Comparison of ENCODE assay signal across 1 cellular context in genomic region chr17:58679263-58680037, GRCh38.
TF ChIP-seq lines count a peak whose summit lies in the region.

No MANE protein-coding gene starts in this region.

TF ChIP-seq in GM12878, 131 proteins besides CTCF, POLR2A, EP300 and RAD21 (continues in another document):
- TF ChIP-seq YBX1 (IDR thresholded peaks at IDR 0.05) (no peak), BCL3 (IDR thresholded peaks at IDR 0.05; ENCODE audit: borderline replicate concordance, insufficient read depth, low read depth, low read length, poor library complexity, severe bottlenecking) (peak; percentile 100), PML (IDR thresholded peaks at IDR 0.05; ENCODE audit: low read length) (peak; percentile 100), EED (IDR thresholded peaks at IDR 0.05; ENCODE audit: low read depth) (peak; percentile 83), FOS (IDR thresholded peaks at IDR 0.05; ENCODE audit: borderline replicate concordance, extremely low read depth, insufficient read length) (no peak), CEBPB (IDR thresholded peaks at IDR 0.05; ENCODE audit: borderline replicate concordance in 1 of 2, low read depth in 2 of 2, low read length in 2 of 2) (peak in 1 of 2 experiments; percentile 100; a peak in 2 of 4 replicates), CBX5 (IDR thresholded peaks at IDR 0.05; ENCODE audit: low read depth) (peak; percentile 92; the same call in 1 of the 2 replicates), ZBTB40 (IDR thresholded peaks at IDR 0.05; ENCODE audit: borderline replicate concordance) (no peak), ESRRA (IDR thresholded peaks at IDR 0.05; ENCODE audit: low read length) (peak; percentile 89), CHD4 (IDR thresholded peaks at IDR 0.05) (no peak), SREBF1 (IDR thresholded peaks at IDR 0.05; ENCODE audit: low read length) (peak; percentile 64; the same call in 1 of the 2 replicates), RUNX3 (IDR thresholded peaks at IDR 0.05; ENCODE audit: low read length) (peak; percentile 99), HSF1 (IDR thresholded peaks at IDR 0.05; ENCODE audit: low read depth, low read length) (0 out of 2 replicates have a peak, but pooled peaks have one; percentile 48), REST (IDR thresholded peaks at IDR 0.05; ENCODE audit: low read depth, low read length) (peak; percentile 53; the same call in 1 of the 2 replicates), RB1 (IDR thresholded peaks at IDR 0.05; ENCODE audit: borderline replicate concordance) (peak; percentile 30; the same call in 1 of the 2 replicates), BRCA1 (IDR thresholded peaks at IDR 0.05; ENCODE audit: low read depth, low read length) (no peak), ZNF274 (IDR thresholded peaks at IDR 0.05; ENCODE audit: insufficient read depth, insufficient read length) (no peak), MLLT1 (IDR thresholded peaks at IDR 0.05) (peak; percentile 91), CHD1 (IDR thresholded peaks at IDR 0.05; ENCODE audit: low read depth, low read length) (no peak), HDGF (IDR thresholded peaks at IDR 0.05) (peak; percentile 6; the same call in 1 of the 2 replicates), JUND (IDR thresholded peaks at IDR 0.05; ENCODE audit: low read depth, low read length) (no peak), SUZ12 (IDR thresholded peaks at IDR 0.05; ENCODE audit: unreplicated experiment) (no peak), RELB (IDR thresholded peaks at IDR 0.05; ENCODE audit: low read depth) (peak; percentile 64), ATF7 (IDR thresholded peaks at IDR 0.05; ENCODE audit: low read depth) (peak; percentile 90), JUNB (IDR thresholded peaks at IDR 0.05) (peak; percentile 78), CREB1 (IDR thresholded peaks at IDR 0.05; ENCODE audit: low read depth) (peak; percentile 87), HDAC6 (IDR thresholded peaks at IDR 0.05; ENCODE audit: unreplicated experiment) (no peak), POLR2AphosphoS5 (IDR thresholded peaks at IDR 0.05; ENCODE audit: low read length) (peak; percentile 100), ZNF217 (IDR thresholded peaks at IDR 0.05) (no peak), ZNF207 (IDR thresholded peaks at IDR 0.05; ENCODE audit: borderline replicate concordance) (peak; percentile 41), CBFB (IDR thresholded peaks at IDR 0.05; ENCODE audit: low read depth) (peak; percentile 100), MTA2 (IDR thresholded peaks at IDR 0.05; ENCODE audit: low read depth) (peak; percentile 91), SIX5 (IDR thresholded peaks at IDR 0.05; ENCODE audit: low read depth, low read length, severe bottlenecking) (no peak), SRF (IDR thresholded peaks at IDR 0.05; ENCODE audit: low read depth in 2 of 2, low read length in 2 of 2) (peak in 1 of 2 experiments; percentile 73; a peak in 1 of 4 replicates), ZBED1 (IDR thresholded peaks at IDR 0.05; ENCODE audit: borderline replicate concordance) (peak; percentile 100), NR2F1 (conservative IDR thresholded peaks at IDR 0.05) (peak; percentile 96), TCF3 (IDR thresholded peaks at IDR 0.05; ENCODE audit: borderline replicate concordance, insufficient read depth, low read depth, low read length) (peak; percentile 98), POU2F2 (IDR thresholded peaks at IDR 0.05; ENCODE audit: borderline replicate concordance, low read depth, low read length) (peak; percentile 100), IKZF2 (IDR thresholded peaks at IDR 0.05) (peak; percentile 87 to 89), BCL11A (IDR thresholded peaks at IDR 0.05; ENCODE audit: low read depth, low read length) (peak; percentile 99)
- TF ChIP-seq, protein P1, sequence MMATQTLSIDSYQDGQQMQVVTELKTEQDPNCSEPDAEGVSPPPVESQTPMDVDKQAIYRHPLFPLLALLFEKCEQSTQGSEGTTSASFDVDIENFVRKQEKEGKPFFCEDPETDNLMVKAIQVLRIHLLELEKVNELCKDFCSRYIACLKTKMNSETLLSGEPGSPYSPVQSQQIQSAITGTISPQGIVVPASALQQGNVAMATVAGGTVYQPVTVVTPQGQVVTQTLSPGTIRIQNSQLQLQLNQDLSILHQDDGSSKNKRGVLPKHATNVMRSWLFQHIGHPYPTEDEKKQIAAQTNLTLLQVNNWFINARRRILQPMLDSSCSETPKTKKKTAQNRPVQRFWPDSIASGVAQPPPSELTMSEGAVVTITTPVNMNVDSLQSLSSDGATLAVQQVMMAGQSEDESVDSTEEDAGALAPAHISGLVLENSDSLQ (IDR thresholded peaks at IDR 0.05) = peak; percentile 80
- TF ChIP-seq, protein P2, sequence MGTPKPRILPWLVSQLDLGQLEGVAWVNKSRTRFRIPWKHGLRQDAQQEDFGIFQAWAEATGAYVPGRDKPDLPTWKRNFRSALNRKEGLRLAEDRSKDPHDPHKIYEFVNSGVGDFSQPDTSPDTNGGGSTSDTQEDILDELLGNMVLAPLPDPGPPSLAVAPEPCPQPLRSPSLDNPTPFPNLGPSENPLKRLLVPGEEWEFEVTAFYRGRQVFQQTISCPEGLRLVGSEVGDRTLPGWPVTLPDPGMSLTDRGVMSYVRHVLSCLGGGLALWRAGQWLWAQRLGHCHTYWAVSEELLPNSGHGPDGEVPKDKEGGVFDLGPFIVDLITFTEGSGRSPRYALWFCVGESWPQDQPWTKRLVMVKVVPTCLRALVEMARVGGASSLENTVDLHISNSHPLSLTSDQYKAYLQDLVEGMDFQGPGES (IDR thresholded peaks at IDR 0.05) = no peak
- TF ChIP-seq, protein P3, sequence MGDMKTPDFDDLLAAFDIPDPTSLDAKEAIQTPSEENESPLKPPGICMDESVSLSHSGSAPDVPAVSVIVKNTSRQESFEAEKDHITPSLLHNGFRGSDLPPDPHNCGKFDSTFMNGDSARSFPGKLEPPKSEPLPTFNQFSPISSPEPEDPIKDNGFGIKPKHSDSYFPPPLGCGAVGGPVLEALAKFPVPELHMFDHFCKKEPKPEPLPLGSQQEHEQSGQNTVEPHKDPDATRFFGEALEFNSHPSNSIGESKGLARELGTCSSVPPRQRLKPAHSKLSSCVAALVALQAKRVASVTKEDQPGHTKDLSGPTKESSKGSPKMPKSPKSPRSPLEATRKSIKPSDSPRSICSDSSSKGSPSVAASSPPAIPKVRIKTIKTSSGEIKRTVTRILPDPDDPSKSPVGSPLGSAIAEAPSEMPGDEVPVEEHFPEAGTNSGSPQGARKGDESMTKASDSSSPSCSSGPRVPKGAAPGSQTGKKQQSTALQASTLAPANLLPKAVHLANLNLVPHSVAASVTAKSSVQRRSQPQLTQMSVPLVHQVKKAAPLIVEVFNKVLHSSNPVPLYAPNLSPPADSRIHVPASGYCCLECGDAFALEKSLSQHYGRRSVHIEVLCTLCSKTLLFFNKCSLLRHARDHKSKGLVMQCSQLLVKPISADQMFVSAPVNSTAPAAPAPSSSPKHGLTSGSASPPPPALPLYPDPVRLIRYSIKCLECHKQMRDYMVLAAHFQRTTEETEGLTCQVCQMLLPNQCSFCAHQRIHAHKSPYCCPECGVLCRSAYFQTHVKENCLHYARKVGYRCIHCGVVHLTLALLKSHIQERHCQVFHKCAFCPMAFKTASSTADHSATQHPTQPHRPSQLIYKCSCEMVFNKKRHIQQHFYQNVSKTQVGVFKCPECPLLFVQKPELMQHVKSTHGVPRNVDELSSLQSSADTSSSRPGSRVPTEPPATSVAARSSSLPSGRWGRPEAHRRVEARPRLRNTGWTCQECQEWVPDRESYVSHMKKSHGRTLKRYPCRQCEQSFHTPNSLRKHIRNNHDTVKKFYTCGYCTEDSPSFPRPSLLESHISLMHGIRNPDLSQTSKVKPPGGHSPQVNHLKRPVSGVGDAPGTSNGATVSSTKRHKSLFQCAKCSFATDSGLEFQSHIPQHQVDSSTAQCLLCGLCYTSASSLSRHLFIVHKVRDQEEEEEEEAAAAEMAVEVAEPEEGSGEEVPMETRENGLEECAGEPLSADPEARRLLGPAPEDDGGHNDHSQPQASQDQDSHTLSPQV (IDR thresholded peaks at IDR 0.05) = peak; percentile 4; the same call in 1 of the 2 replicates
